In the genomic region with DNA sequence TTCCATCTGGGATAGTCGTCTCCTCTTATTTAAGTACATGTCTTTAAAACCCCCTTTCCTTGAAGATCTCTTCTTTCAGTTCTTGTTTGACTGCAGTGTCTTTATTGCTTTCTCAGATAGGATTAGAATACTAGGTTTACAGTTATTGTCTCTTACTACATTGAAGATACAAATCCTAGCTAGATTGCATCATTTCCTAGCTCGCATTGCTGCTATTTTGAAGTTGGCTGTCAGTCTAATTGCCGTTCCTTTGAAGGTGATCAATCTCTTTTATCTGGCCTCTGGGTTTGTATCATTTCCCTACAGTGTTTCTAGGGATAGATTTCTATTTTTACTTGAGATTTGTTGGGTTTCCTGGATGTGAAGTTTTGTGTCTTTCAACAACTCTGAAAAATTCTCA, we compare ENCODE assay signal across 30 cellular contexts.
"Had no signal": no experiment of that assay in that cellular context is flagged by ENCODE, and none has a peak within 500 bp of the region (broad histone marks: within the 10 kb centered on the region; RNA-seq: fewer than 3 reads in every experiment).

No MANE protein-coding gene starts in this region.

- H3K4me1 ChIP-seq: foreskin keratinocyte, heart right ventricle, left lung, lower lobe of right lung, neural progenitor cell, upper lobe of left lung had no signal

- H3K27ac Mint-ChIP-seq: activated naive CD4-positive, alpha-beta T cell treated with anti-CD3 and anti-CD28 coated beads, Interleukin-2, amount 50 U/mL, for 24 hours; activated naive CD8-positive, alpha-beta T cell treated with anti-CD3 and anti-CD28 coated beads, Interleukin-2, amount 50 U/mL, for 24 hours; activated T-cell treated with anti-CD3 and anti-CD28 coated beads, Interleukin-2, amount 50 U/mL, for 24 hours; activated T-helper 2 cell treated with anti-CD3 and anti-CD28 coated beads, Interferon-gamma antibody, Interleukin-2, Interleukin-4, amounts not matched to agents 10 μg/mL and 5 μg/mL and 100 μg/mL, durations not matched to agents 14 hours and 24 hours and 36 hours; natural killer cell; neural progenitor cell; stimulated activated effector memory CD8-positive, alpha-beta T cell treated with anti-CD3 and anti-CD28 coated beads, Interleukin-12 subunit alpha, Interleukin-12 subunit beta, amount 100 ng/mL, for 72 hours; stimulated activated naive CD8-positive, alpha-beta T cell treated with anti-CD3 and anti-CD28 coated beads, Interleukin-15, Interleukin-2, amounts not matched to agents 100 ng/mL and 50 ng/mL, for 24 hours had no signal

- DNase-seq: activated CD4-positive, alpha-beta T cell treated with anti-CD3 and anti-CD28 coated beads for 48 hours; activated CD4-positive, alpha-beta T cell treated with anti-CD3 and anti-CD28 coated beads, Interleukin-2, amount 50 U/mL, for 48 hours; activated CD8-positive, alpha-beta memory T cell treated with anti-CD3 and anti-CD28 coated beads, Interleukin-2, amount 50 U/mL, for 48 hours; activated naive CD8-positive, alpha-beta T cell treated with anti-CD3 and anti-CD28 coated beads, Interleukin-2, amount 50 U/mL, for 24 hours; activated T-cell treated with anti-CD3 and anti-CD28 coated beads, Interleukin-2, amount 50 U/mL, for 24 hours; amygdala; caudate nucleus; foreskin keratinocyte; heart right ventricle; left lung; lower lobe of right lung; mesendoderm; natural killer cell; occipital lobe; small intestine; stimulated activated CD4-positive, alpha-beta T cell treated with anti-CD3 and anti-CD28 coated beads, Interleukin-4, amount 100 ng/mL, for 24 hours; upper lobe of left lung had no signal

- H3K36me3 Mint-ChIP-seq: activated naive CD4-positive, alpha-beta T cell treated with anti-CD3 and anti-CD28 coated beads, Interleukin-2, amount 50 U/mL, for 24 hours; natural killer cell; stimulated activated effector memory CD8-positive, alpha-beta T cell treated with anti-CD3 and anti-CD28 coated beads, Interleukin-12 subunit alpha, Interleukin-12 subunit beta, amount 100 ng/mL, for 72 hours had no signal

- H3K9ac ChIP-seq: neural progenitor cell had no signal

- H3K36me3 ChIP-seq: left lung, vagina had no signal

- H3K9me3 ChIP-seq: heart right ventricle, left lung, lower lobe of right lung, upper lobe of left lung, vagina had no signal

- H3K9me3 Mint-ChIP-seq: activated naive CD4-positive, alpha-beta T cell treated with anti-CD3 and anti-CD28 coated beads, Interleukin-2, amount 50 U/mL, for 24 hours; activated naive CD8-positive, alpha-beta T cell treated with anti-CD3 and anti-CD28 coated beads, Interleukin-2, amount 50 U/mL, for 24 hours; activated T-cell treated with anti-CD3 and anti-CD28 coated beads, Interleukin-2, amount 50 U/mL, for 24 hours; activated T-helper 2 cell treated with anti-CD3 and anti-CD28 coated beads, Interferon-gamma antibody, Interleukin-2, Interleukin-4, amounts not matched to agents 10 μg/mL and 5 μg/mL and 100 μg/mL, durations not matched to agents 14 hours and 24 hours and 36 hours; natural killer cell; neural progenitor cell; stimulated activated effector memory CD8-positive, alpha-beta T cell treated with anti-CD3 and anti-CD28 coated beads, Interleukin-12 subunit alpha, Interleukin-12 subunit beta, amount 100 ng/mL, for 72 hours; stimulated activated naive CD8-positive, alpha-beta T cell treated with anti-CD3 and anti-CD28 coated beads, Interleukin-15, Interleukin-2, amounts not matched to agents 100 ng/mL and 50 ng/mL, for 24 hours had no signal

- H3K27me3 ChIP-seq: foreskin keratinocyte, heart right ventricle, left lung, neural progenitor cell, upper lobe of left lung, vagina had no signal

- H3K4me3 ChIP-seq: heart right ventricle, left lung, lower lobe of right lung, neural progenitor cell, upper lobe of left lung, vagina had no signal

- ATAC-seq: activated CD4-positive, CD25-positive, alpha-beta regulatory T cell treated with anti-CD3 and anti-CD28 coated beads, Interleukin-2, amount 50 U/mL, for 24 hours; activated naive CD8-positive, alpha-beta T cell treated with anti-CD3 and anti-CD28 coated beads, Interleukin-2, amount 50 U/mL, for 24 hours; esophagus mucosa; foreskin keratinocyte; heart right ventricle; left lung; lower lobe of right lung; natural killer cell; sciatic nerve; stimulated activated effector memory CD8-positive, alpha-beta T cell treated with anti-CD3 and anti-CD28 coated beads, Interleukin-12 subunit alpha, Interleukin-12 subunit beta, amount 100 ng/mL, for 72 hours had no signal

- H3K4me1 Mint-ChIP-seq: activated naive CD4-positive, alpha-beta T cell treated with anti-CD3 and anti-CD28 coated beads, Interleukin-2, amount 50 U/mL, for 24 hours; activated naive CD8-positive, alpha-beta T cell treated with anti-CD3 and anti-CD28 coated beads, Interleukin-2, amount 50 U/mL, for 24 hours; natural killer cell; neural progenitor cell; stimulated activated effector memory CD8-positive, alpha-beta T cell treated with anti-CD3 and anti-CD28 coated beads, Interleukin-12 subunit alpha, Interleukin-12 subunit beta, amount 100 ng/mL, for 72 hours had no signal

- H3K4me2 ChIP-seq: neural progenitor cell had no signal

- H3K27me3 Mint-ChIP-seq: activated naive CD4-positive, alpha-beta T cell treated with anti-CD3 and anti-CD28 coated beads, Interleukin-2, amount 50 U/mL, for 24 hours; activated naive CD8-positive, alpha-beta T cell treated with anti-CD3 and anti-CD28 coated beads, Interleukin-2, amount 50 U/mL, for 24 hours; activated T-cell treated with anti-CD3 and anti-CD28 coated beads, Interleukin-2, amount 50 U/mL, for 24 hours; stimulated activated naive CD8-positive, alpha-beta T cell treated with anti-CD3 and anti-CD28 coated beads, Interleukin-15, Interleukin-2, amounts not matched to agents 100 ng/mL and 50 ng/mL, for 24 hours had no signal

- H3K4me3 Mint-ChIP-seq: activated naive CD4-positive, alpha-beta T cell treated with anti-CD3 and anti-CD28 coated beads, Interleukin-2, amount 50 U/mL, for 24 hours; activated naive CD8-positive, alpha-beta T cell treated with anti-CD3 and anti-CD28 coated beads, Interleukin-2, amount 50 U/mL, for 24 hours; activated T-cell treated with anti-CD3 and anti-CD28 coated beads, Interleukin-2, amount 50 U/mL, for 24 hours; natural killer cell; neural progenitor cell; stimulated activated effector memory CD8-positive, alpha-beta T cell treated with anti-CD3 and anti-CD28 coated beads, Interleukin-12 subunit alpha, Interleukin-12 subunit beta, amount 100 ng/mL, for 72 hours; stimulated activated naive CD8-positive, alpha-beta T cell treated with anti-CD3 and anti-CD28 coated beads, Interleukin-15, Interleukin-2, amounts not matched to agents 100 ng/mL and 50 ng/mL, for 24 hours had no signal

- H2AFZ ChIP-seq: neural progenitor cell had no signal

- FAIRE-seq: endothelial cell of umbilical vein, islet of Langerhans, small intestine, TTC549 had no signal

- H3K27ac ChIP-seq: foreskin keratinocyte, heart right ventricle, left lung, lower lobe of right lung, neural progenitor cell, upper lobe of left lung, vagina, VCaP had no signal
